Comparison of ENCODE assay signal across 21 cellular contexts in genomic region chr5:93219641-93220145, GRCh38.
DNase-seq lines count a peak whose midpoint lies in the region; ATAC-seq and TF ChIP-seq lines count a peak whose summit lies in the region.
"Had no signal": no experiment of that assay in that cellular context is flagged by ENCODE, and none has a peak within 500 bp of the region (broad histone marks: within the 10 kb centered on the region; RNA-seq: fewer than 3 reads in every experiment).

No MANE protein-coding gene starts in this region.

- no peak overlapping the region for H3K4me3 Mint-ChIP-seq in nephron
- H3K4me3 Mint-ChIP-seq: CD8-positive, alpha-beta memory T cell had no signal

- peak; percentile 28 for DNase-seq in ELF-1 (ENCODE audit: low read depth, low spot score)
- DNase-seq in SK-N-MC (ENCODE audit: low read depth, low spot score): no peak
- DNase-seq in iPS-NIHi11 (ENCODE audit: low spot score): peak; percentile 16
- no peak for DNase-seq in left lobe of liver (ENCODE audit: low spot score)
- DNase-seq in NCI-H345 treated with DMSO at 0.1 percent for 48 hours (lab: John Stamatoyannopoulos, UW; ENCODE audit: unreplicated experiment): no peak
- DNase-seq: Calu3; CD8-positive, alpha-beta memory T cell; DMS153; KG1; NCI-H1105; NCI-H146; NCI-H2029; NCI-H2227 treated with DMSO at 0.1 percent for 48 hours; NCI-H510A treated with DMSO at 0.1 percent for 48 hours; NCI-H748 treated with DMSO at 0.1 percent for 48 hours; NK-92 treated with Interleukin-12 subunit alpha and Interleukin-12 subunit beta, amount 100 ng/mL, for 24 hours; SIG-M5 had no signal

- H3K9ac ChIP-seq in SK-N-MC (ENCODE audit: insufficient read length): no peak overlapping the region

- no peak overlapping the region for H3K4me3 ChIP-seq in SK-N-MC

- H3K27ac Mint-ChIP-seq in nephron: peak overlapping the region in 2 of 3 experiments; percentile 51 to 59
- H3K27ac Mint-ChIP-seq: CD8-positive, alpha-beta memory T cell had no signal

- H3K9me3 ChIP-seq in SK-N-MC (ENCODE audit: low read depth, low read length): no peaks in the 10 kb centered on the region

- H3K36me3 ChIP-seq in SK-N-MC (ENCODE audit: insufficient read depth, low read length): no peaks in the 10 kb centered on the region

- ATAC-seq in GM18858 (IDR thresholded peaks at IDR 0.05; ENCODE audit: unreplicated experiment) (no peak), left lobe of liver (no peak)
- ATAC-seq: Panc1 had no signal

- H3K27me3 Mint-ChIP-seq in nephron (ENCODE audit: low read depth): no peaks in the 10 kb centered on the region
- H3K27me3 Mint-ChIP-seq: CD8-positive, alpha-beta memory T cell had no signal

- TF ChIP-seq CTCF in nephron (IDR thresholded peaks at IDR 0.05; ENCODE audit: unreplicated experiment in 3 of 3): no peak

- H3K4me1 Mint-ChIP-seq in nephron: peaks cover 9% of the 10 kb centered on the region
- H3K4me1 Mint-ChIP-seq: CD8-positive, alpha-beta memory T cell had no signal

- H3K9me3 Mint-ChIP-seq in nephron: no peaks in the 10 kb centered on the region

- H3K36me3 Mint-ChIP-seq in nephron (ENCODE audit: low read depth): no peaks in the 10 kb centered on the region
- H3K36me3 Mint-ChIP-seq: CD8-positive, alpha-beta memory T cell had no signal

- H3K27ac ChIP-seq in SK-N-MC: peak overlapping the region; percentile 61
- H3K27ac ChIP-seq: C4-2B had no signal

Comparison
In these comparisons a context has a peak if more than half of its experiments do, and no peak if none do; other contexts are left out.
1. DNase-seq: peak in ELF-1 (single experiment) and iPS-NIHi11 (single experiment); none in SK-N-MC (single experiment), left lobe of liver (single experiment) and NCI-H345 treated with DMSO at 0.1 percent for 48 hours (single experiment).